ENCODE assay signal across 8 cellular contexts in genomic region chr17:66165537-66166123, GRCh38. TPM values are rescaled to one million over a fixed set of nuclear protein-coding genes. Genes with fewer than 3 reads are reported as not detected.
A peak's percentile ranks its signal among the peaks of the same experiment; 100 is the strongest.
DNase-seq lines count a peak whose midpoint lies in the region; ATAC-seq and TF ChIP-seq lines count a peak whose summit lies in the region.

No MANE protein-coding gene starts in this region.

- intact Hi-C loops in CD14-positive monocyte (cut with micrococcal nuclease) = no loop called here
- intact Hi-C loops in left colon (cut with DNase I, micrococcal nuclease) = loop anchor here in 1 of 2 donors (5.0 to 10.0 kb wide), 2 partner anchors 741 to 873 kb away; no protein-coding TSS in a partner anchor

- no peaks in the 10 kb centered on the region for H3K4me1 Mint-ChIP-seq in CD14-positive monocyte
- peaks cover 4% of the 10 kb centered on the region for H3K4me1 Mint-ChIP-seq in brain

- H3K36me3 Mint-ChIP-seq in CD14-positive monocyte = no peaks in the 10 kb centered on the region
- H3K36me3 Mint-ChIP-seq in brain = peaks cover 27% of the 10 kb centered on the region

- peaks cover 0 to 1% (median 1%) of the 10 kb centered on the region in 3 donors for H3K27me3 Mint-ChIP-seq in CD14-positive monocyte (ENCODE audit: low read depth in 3 of 3)
- H3K27me3 Mint-ChIP-seq in brain = no peaks in the 10 kb centered on the region

- H3K4me3 Mint-ChIP-seq in CD14-positive monocyte = no peak overlapping the region
- H3K4me3 Mint-ChIP-seq in brain = no peak overlapping the region

- DNase-seq in CD14-positive monocyte (ENCODE audit: low spot score) (no peak), NCI-H2227 treated with DMSO at 0.1 percent for 48 hours (lab: John Stamatoyannopoulos, UW) (peak; percentile 56), left colon (no peak), T1000 (lab: John Stamatoyannopoulos, UW) (no peak)

- peaks cover 0 to 1% (median 0%) of the 10 kb centered on the region in 7 donors for H3K9me3 Mint-ChIP-seq in CD14-positive monocyte
- peaks cover 3 to 9% (median 7%) of the 10 kb centered on the region in 5 experiments for H3K9me3 Mint-ChIP-seq in brain

- ATAC-seq in GM18502 (IDR thresholded peaks at IDR 0.05; ENCODE audit: poor library complexity, unreplicated experiment) (peak; percentile 46), left colon (peak; percentile 63), GM21723 (IDR thresholded peaks at IDR 0.05; ENCODE audit: unreplicated experiment) (no peak), GM19452 (IDR thresholded peaks at IDR 0.05; ENCODE audit: unreplicated experiment) (no peak)

- TF ChIP-seq CTCF in CD14-positive monocyte (IDR thresholded peaks at IDR 0.05) (peak; percentile 64), brain (conservative IDR thresholded peaks at IDR 0.05) (peak; percentile 88 to 93)

- H3K27ac Mint-ChIP-seq in CD14-positive monocyte (no peak overlapping the region), brain (peak overlapping the region in 1 of 5 experiments; percentile 2)

RNA-seq across cellular contexts. Expression of gene CEP112, which starts 26.3 kb away (rescaled TPM):
- under 1 TPM in 1 of 2 donors, not detected in 1; 0.10 TPM for polyA plus RNA-seq in CD14-positive monocyte
- 2.4 TPM for polyA plus RNA-seq in brain (ENCODE audit: insufficient read depth, low read depth, low replicate concordance)
- 1 to 10 TPM; 4.5 to 8.1 TPM for total RNA-seq in left colon

Comparison
In these comparisons a context has a peak if more than half of its experiments do, and no peak if none do; other contexts are left out.
1. ATAC-seq: peak in GM18502 (single experiment) and left colon (single experiment); none in GM21723 (single experiment) and GM19452 (single experiment).